Comparison of ENCODE assay signal across 13 cellular contexts in the genomic region with DNA sequence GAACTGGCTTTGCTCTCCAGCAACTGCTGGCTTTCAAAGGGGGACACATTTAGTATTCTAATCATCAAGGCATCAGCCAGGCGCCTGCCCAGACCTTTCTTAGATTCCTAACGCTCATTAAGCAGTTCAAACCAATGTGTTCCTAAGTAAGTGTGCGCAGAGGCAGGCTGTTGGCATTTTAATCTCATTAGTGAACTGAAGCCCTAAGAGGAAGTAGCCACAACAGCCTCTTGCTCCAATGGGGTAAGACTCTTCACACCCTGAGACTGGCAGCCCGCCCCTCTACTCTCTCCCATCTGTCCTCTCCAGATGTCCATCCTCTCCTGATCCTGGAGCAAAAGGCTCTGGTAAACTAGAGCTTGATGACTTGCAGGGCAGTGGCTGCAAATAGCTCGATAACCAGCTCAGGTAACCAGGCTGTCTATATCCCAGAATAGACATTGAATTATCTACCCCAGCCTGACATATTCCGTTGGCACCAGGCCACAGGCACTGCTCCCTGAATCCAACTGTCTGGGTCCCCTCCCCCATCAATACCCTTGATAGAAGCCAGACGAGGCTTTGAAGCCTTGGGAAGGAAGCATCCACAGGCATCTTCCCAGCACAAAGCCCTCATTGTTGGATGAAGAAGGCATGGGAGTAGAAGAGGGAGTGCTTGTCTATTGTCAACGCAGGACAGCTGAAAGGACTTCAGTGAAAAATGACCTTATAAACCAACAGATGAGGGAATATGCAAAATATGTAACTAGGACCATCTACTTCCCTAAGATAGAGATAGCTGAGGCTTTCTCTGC.
DNase-seq lines count a peak whose midpoint lies in the region; ATAC-seq and TF ChIP-seq lines count a peak whose summit lies in the region.
"Had no signal": no experiment of that assay in that cellular context is flagged by ENCODE, and none has a peak within 500 bp of the region (broad histone marks: within the 10 kb centered on the region; RNA-seq: fewer than 3 reads in every experiment).

No MANE protein-coding gene starts in this region.

- H3K27me3 ChIP-seq in SJCRH30 = no peaks in the 10 kb centered on the region

- no peak overlapping the region for H3K4me3 ChIP-seq in SJCRH30

- H3K4me1 ChIP-seq in SJCRH30 = peaks cover 31% of the 10 kb centered on the region
- H3K4me1 ChIP-seq: Caco-2 had no signal

- no peaks in the 10 kb centered on the region for H3K36me3 ChIP-seq in SJCRH30

- DNase-seq in DMS153 (lab: John Stamatoyannopoulos, UW) = peak; percentile 45
- no peak for DNase-seq in DMS153 treated with DMSO at 0.1 percent for 48 hours (lab: John Stamatoyannopoulos, UW; ENCODE audit: unreplicated experiment)
- peak; percentile 57 to 79 for DNase-seq in SJCRH30
- DNase-seq in inferior parietal cortex (ENCODE audit: extremely low spot score) = peak; percentile 66
- DNase-seq in type B pancreatic cell (ENCODE audit: extremely low spot score, unreplicated experiment) = no peak
- DNase-seq in SKM-1 treated with dmso at 0.1 percent for 144 hours (lab: John Stamatoyannopoulos, UW; ENCODE audit: unreplicated experiment) = no peak
- DNase-seq: activated CD8-positive, alpha-beta memory T cell treated with anti-CD3 and anti-CD28 coated beads, Interleukin-2, amount 50 U/mL, for 48 hours; Caco-2; left cardiac atrium; NCI-H2227 treated with DMSO at 0.1 percent for 48 hours had no signal

- no peak for TF ChIP-seq CTCF in type B pancreatic cell (conservative IDR thresholded peaks at IDR 0.05)

- peaks cover 13% of the 10 kb centered on the region for H3K9me3 Mint-ChIP-seq in type B pancreatic cell

- H3K36me3 Mint-ChIP-seq in type B pancreatic cell = peaks cover 12% of the 10 kb centered on the region

- no peaks in the 10 kb centered on the region for H3K9me3 ChIP-seq in SJCRH30 (replicated peaks)
- H3K9me3 ChIP-seq: Caco-2 had no signal

- no peaks in the 10 kb centered on the region for H3K27me3 Mint-ChIP-seq in type B pancreatic cell

- H3K4me1 Mint-ChIP-seq in type B pancreatic cell (ENCODE audit: unreplicated experiment) = peaks cover 20% of the 10 kb centered on the region

- ATAC-seq in HG02642 (IDR thresholded peaks at IDR 0.05; ENCODE audit: poor library complexity, unreplicated experiment) (no peak), HG03159 (IDR thresholded peaks at IDR 0.05; ENCODE audit: unreplicated experiment) (no peak)

- peak overlapping the region; percentile 60 for H3K27ac Mint-ChIP-seq in type B pancreatic cell

- peak overlapping the region; percentile 51 for H3K27ac ChIP-seq in SJCRH30
- H3K27ac ChIP-seq: 22Rv1 had no signal

- H3K4me3 Mint-ChIP-seq in type B pancreatic cell = peak overlapping the region; percentile 25

Comparison
In these comparisons a context has a peak if more than half of its experiments do, and no peak if none do; other contexts are left out.
1. DNase-seq: peak in DMS153 (single experiment), SJCRH30 (2 of 2) and inferior parietal cortex (single experiment); none in DMS153 treated with DMSO at 0.1 percent for 48 hours (single experiment), type B pancreatic cell (single experiment) and SKM-1 treated with dmso at 0.1 percent for 144 hours (single experiment).